ENCODE assay signal across 19 cellular contexts in the genomic region with DNA sequence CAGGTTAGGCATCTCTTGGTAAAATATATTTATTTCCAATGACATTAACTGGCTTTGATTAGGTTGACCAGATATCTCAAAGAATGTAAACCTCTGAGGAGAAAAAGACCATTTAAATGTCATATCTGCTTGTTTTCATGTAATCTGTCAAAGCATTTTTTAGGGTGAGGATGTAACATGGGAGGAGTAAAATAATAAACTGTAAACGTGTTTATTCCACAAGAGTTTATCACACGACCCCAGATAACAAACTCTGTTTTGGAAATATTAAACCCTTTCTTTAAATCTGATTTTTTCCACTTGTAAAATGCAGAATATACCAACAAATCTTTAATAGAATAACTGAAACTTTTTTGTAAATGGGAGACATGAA. TPM values are rescaled to one million over a fixed set of nuclear protein-coding genes. Genes with fewer than 3 reads are reported as not detected.
A peak's percentile ranks its signal among the peaks of the same experiment; 100 is the strongest.
DNase-seq lines count a peak whose midpoint lies in the region; ATAC-seq, FAIRE-seq and TF ChIP-seq lines count a peak whose summit lies in the region.
"Had no signal": no experiment of that assay in that cellular context is flagged by ENCODE, and none has a peak within 500 bp of the region (broad histone marks: within the 10 kb centered on the region; RNA-seq: fewer than 3 reads in every experiment).

No MANE protein-coding gene starts in this region.

- intact Hi-C loops in Calu3 (cut with micrococcal nuclease; ENCODE audit: unreplicated experiment) (no loop called here), body of pancreas (cut with DNase I) (no loop called here)

- H2AFZ ChIP-seq in keratinocyte (ENCODE audit: control insufficient read depth, low read length) = no peak overlapping the region

- dilution Hi-C loops in keratinocyte (cut with MboI; ENCODE audit: extremely low pct_ligation_motif_present, low sequenced_read_pairs) = no loop called here

- no peaks in the 10 kb centered on the region for H3K9me1 ChIP-seq in keratinocyte (ENCODE audit: control insufficient read depth, extremely low read depth, insufficient read depth, low read length)

- no peaks in the 10 kb centered on the region for H4K20me1 ChIP-seq in keratinocyte (ENCODE audit: control insufficient read depth, extremely low read depth, insufficient read depth, low read length)

- H3K9ac ChIP-seq in keratinocyte (ENCODE audit: control insufficient read depth, extremely low read depth, insufficient read depth, low read length) (peak overlapping the region; percentile 93), skeletal muscle satellite cell (ENCODE audit: low read depth, low read length) (peak overlapping the region; percentile 88)

- no peak for ATAC-seq in body of pancreas
- no peak for ATAC-seq in HG02885 (IDR thresholded peaks at IDR 0.05; ENCODE audit: poor library complexity, unreplicated experiment)
- ATAC-seq in HG02884 (IDR thresholded peaks at IDR 0.05; ENCODE audit: unreplicated experiment) = no peak
- ATAC-seq: GM12878, natural killer cell had no signal

- peak overlapping the region; percentile 87 for H3K27ac Mint-ChIP-seq in Calu3 (ENCODE audit: unreplicated experiment)
- H3K27ac Mint-ChIP-seq in T-helper 2 cell treated with Interferon-gamma antibody and Interleukin-4, amounts not matched to agents 5 μg/mL and 100 μg/mL, for 36 hours = no peak overlapping the region
- H3K27ac Mint-ChIP-seq: activated B cell treated with CpG ODN at 0.5 μM for 24 hours, natural killer cell had no signal

- H3K9me3 ChIP-seq in body of pancreas (no peaks in the 10 kb centered on the region), keratinocyte (ENCODE audit: control insufficient read depth, low read depth, low read length) (no peaks in the 10 kb centered on the region), skeletal muscle satellite cell (replicated peaks; ENCODE audit: low read length) (no peaks in the 10 kb centered on the region)
- H3K9me3 ChIP-seq: adrenal gland had no signal

- no peak for TF ChIP-seq POLR2A in body of pancreas (IDR thresholded peaks at IDR 0.05)

- no peak for FAIRE-seq in keratinocyte (lab: Jason Lieb, UNC)
- FAIRE-seq: GM12878 had no signal

- H3K27me3 ChIP-seq in body of pancreas (no peaks in the 10 kb centered on the region), keratinocyte (ENCODE audit: control insufficient read depth, extremely low read depth, insufficient read depth, low read length) (no peaks in the 10 kb centered on the region), skeletal muscle satellite cell (ENCODE audit: control insufficient read depth, insufficient read depth, low read length) (no peaks in the 10 kb centered on the region)
- H3K27me3 ChIP-seq: adrenal gland had no signal

- peak overlapping the region; percentile 79 for H3K4me3 Mint-ChIP-seq in Calu3 (ENCODE audit: low read depth, unreplicated experiment)
- no peak overlapping the region for H3K4me3 Mint-ChIP-seq in T-helper 2 cell treated with Interferon-gamma antibody and Interleukin-4, amounts not matched to agents 5 μg/mL and 100 μg/mL, for 36 hours
- H3K4me3 Mint-ChIP-seq: activated B cell treated with CpG ODN at 0.5 μM for 24 hours, natural killer cell had no signal

- CTCF ChIA-PET in Calu3 (lab: Charles Lee) = interaction anchor here (1.0 to 1.3 kb wide), 3 partner anchors 20 to 105 kb away, joined by 3 to 5 read pairs (median 3); no protein-coding TSS in a partner anchor

- H3K4me1 ChIP-seq in body of pancreas (peaks cover 62% of the 10 kb centered on the region), keratinocyte (ENCODE audit: control insufficient read depth, extremely low read depth, insufficient read depth, low read length) (peaks cover 63% of the 10 kb centered on the region), skeletal muscle satellite cell (ENCODE audit: control insufficient read depth, insufficient read depth, low read length) (peaks cover 67% of the 10 kb centered on the region)

- 15 to 17% methylated on average over 2 of the region's 2 CpGs for WGBS in body of pancreas, 2 donors

- DNase-seq in Calu3 (no peak), body of pancreas (no peak), keratinocyte (ENCODE audit: low read depth, low spot score) (no peak), kidney tubule cell (ENCODE audit: low spot score) (no peak)
- no peak for DNase-seq in T-helper 2 cell treated with Interferon-gamma antibody and Interleukin-4, amounts not matched to agents 5 μg/mL and 100 μg/mL, for 36 hours (ENCODE audit: low spot score)
- DNase-seq: activated B cell treated with CpG ODN at 0.5 μM for 24 hours; adrenal gland; AML-193; DMS79 treated with DMSO at 0.1 percent for 48 hours; effector memory CD4-positive, alpha-beta T cell; H7; natural killer cell; NCI-H1105 treated with DMSO at 0.1 percent for 48 hours; NCI-H526 treated with DMSO at 0.1 percent for 48 hours; stimulated activated CD8-positive, alpha-beta memory T cell treated with anti-CD3 and anti-CD28 coated beads, Interleukin-4, amount 100 ng/mL, for 48 hours had no signal

- peaks cover 84% of the 10 kb centered on the region for H3K36me3 Mint-ChIP-seq in Calu3 (ENCODE audit: insufficient read depth, unreplicated experiment)
- H3K36me3 Mint-ChIP-seq in T-helper 2 cell treated with Interferon-gamma antibody and Interleukin-4, amounts not matched to agents 5 μg/mL and 100 μg/mL, for 36 hours (ENCODE audit: low read depth) = no peaks in the 10 kb centered on the region
- H3K36me3 Mint-ChIP-seq: natural killer cell had no signal

- no peaks in the 10 kb centered on the region for H3K9me3 Mint-ChIP-seq in Calu3 (ENCODE audit: low read depth, unreplicated experiment)
- no peaks in the 10 kb centered on the region for H3K9me3 Mint-ChIP-seq in T-helper 2 cell treated with Interferon-gamma antibody and Interleukin-4, amounts not matched to agents 5 μg/mL and 100 μg/mL, for 36 hours
- H3K9me3 Mint-ChIP-seq: activated B cell treated with CpG ODN at 0.5 μM for 24 hours, natural killer cell had no signal

- H3K27ac ChIP-seq in body of pancreas (peak overlapping the region; percentile 86 to 99 (median 92)), keratinocyte (ENCODE audit: control insufficient read depth, insufficient read depth, low read length) (peak overlapping the region; percentile 96)

- peaks cover 52% of the 10 kb centered on the region for H3K4me1 Mint-ChIP-seq in Calu3 (ENCODE audit: low read depth, unreplicated experiment)
- no peaks in the 10 kb centered on the region for H3K4me1 Mint-ChIP-seq in T-helper 2 cell treated with Interferon-gamma antibody and Interleukin-4, amounts not matched to agents 5 μg/mL and 100 μg/mL, for 36 hours (ENCODE audit: low read depth)
- H3K4me1 Mint-ChIP-seq: activated B cell treated with CpG ODN at 0.5 μM for 24 hours had no signal

- H3K27me3 Mint-ChIP-seq in Calu3 (ENCODE audit: unreplicated experiment) = no peaks in the 10 kb centered on the region
- peaks cover 21% of the 10 kb centered on the region for H3K27me3 Mint-ChIP-seq in T-helper 2 cell treated with Interferon-gamma antibody and Interleukin-4, amounts not matched to agents 5 μg/mL and 100 μg/mL, for 36 hours (ENCODE audit: low read depth)

- TF ChIP-seq CTCF in Calu3 (IDR thresholded peaks at IDR 0.05; ENCODE audit: unreplicated experiment) (no peak), body of pancreas (IDR thresholded peaks at IDR 0.05) (no peak), keratinocyte (optimal IDR thresholded peaks at IDR 0.05 in 1 of 3, IDR thresholded peaks at IDR 0.05 in 1 of 3, conservative IDR thresholded peaks at IDR 0.05 in 1 of 3; ENCODE audit: extremely low read depth in 1 of 3, insufficient read depth in 2 of 3, low read length in 3 of 3) (no peak)

- peak overlapping the region; percentile 91 for H3K4me2 ChIP-seq in keratinocyte (ENCODE audit: control insufficient read depth, extremely low read depth, insufficient read depth, low read depth, low read length)
- H3K4me2 ChIP-seq in skeletal muscle satellite cell (ENCODE audit: low read length) = peak overlapping the region; percentile 78

- BruUV-seq in Calu3 (replicated peaks; lab: Mats Ljungman, UMichigan) = no TSS peak

- H3K79me2 ChIP-seq in keratinocyte (ENCODE audit: control insufficient read depth, insufficient read depth, low read length) = peaks cover 26% of the 10 kb centered on the region

- H3K36me3 ChIP-seq in body of pancreas (replicated peaks in 1 of 2; ENCODE audit: insufficient read depth in 1 of 2, low read depth in 2 of 2) = no peaks in the 10 kb centered on the region
- H3K36me3 ChIP-seq in keratinocyte (ENCODE audit: control insufficient read depth in 2 of 2, extremely low read depth in 1 of 2, insufficient read depth in 2 of 2, low read length in 2 of 2) = peaks cover 10 to 18% of the 10 kb centered on the region in 2 experiments
- peaks cover 30% of the 10 kb centered on the region for H3K36me3 ChIP-seq in skeletal muscle satellite cell (ENCODE audit: insufficient read depth, low read length)
- H3K36me3 ChIP-seq: adrenal gland had no signal

- H3K4me3 ChIP-seq in body of pancreas (peak overlapping the region in 1 of 2 donors; percentile 52), keratinocyte (ENCODE audit: control insufficient read depth in 2 of 3, extremely low read depth in 1 of 3, insufficient read depth in 2 of 3, low read depth in 1 of 3, low read length in 3 of 3) (peak overlapping the region; percentile 45 to 87 (median 65)), skeletal muscle satellite cell (ENCODE audit: low read length) (peak overlapping the region; percentile 70)
- H3K4me3 ChIP-seq: GM12878 had no signal

RNA-seq across cellular contexts. Expression of a gene that starts 1.6 kb away (rescaled TPM):
- total RNA-seq in Calu3 (2022) (919 and 981 TPM in 2 replicates), body of pancreas (100 to 1,000 TPM; 104 to 168 TPM)
- polyA plus RNA-seq in keratinocyte = 274 to 375 TPM (median 323 TPM) in 3 replicates
- polyA plus RNA-seq in keratinocyte (2011; ENCODE audit: low read depth) = 264 TPM
- polyA plus RNA-seq in keratinocyte (2011; cell fraction: cytosol; rRNA removed) = 180 and 240 TPM in 2 replicates
- polyA plus RNA-seq in keratinocyte (2011; cell fraction: nucleus; rRNA removed) = 579 and 691 TPM in 2 replicates
- 183 and 204 TPM in 2 replicates for polyA plus RNA-seq in keratinocyte (2012; ENCODE audit: low replicate concordance)
- polyA minus RNA-seq in keratinocyte = 72.1 to 465 TPM (median 388 TPM) in 3 replicates
- polyA minus RNA-seq in keratinocyte (2011; cell fraction: cytosol; rRNA and poly(A)+ RNA removed) = 143 TPM
- polyA minus RNA-seq in keratinocyte (2011; cell fraction: nucleus; rRNA and poly(A)+ RNA removed) = 351 and 501 TPM in 2 replicates
- total RNA-seq in skeletal muscle satellite cell (2012; rRNA removed) = 279 and 440 TPM in 2 replicates
- total RNA-seq: activated B cell treated with CpG ODN at 0.5 μM for 24 hours, natural killer cell had no signal

RNA-seq across cellular contexts. Expression of a gene that starts 42.4 kb away (rescaled TPM):
- total RNA-seq in Calu3 (2022) (0.21 TPM in 1 of 2 replicates, not detected in the other), body of pancreas (10 to 100 TPM in 1 of 2 donors, 1 to 10 TPM in 1; 7.9 to 13.2 TPM)
- polyA plus RNA-seq in keratinocyte = not detected in 3 replicates
- polyA plus RNA-seq in keratinocyte (2011; ENCODE audit: low read depth) = not detected
- not detected in 2 replicates for polyA plus RNA-seq in keratinocyte (2011; cell fraction: cytosol; rRNA removed)
- polyA plus RNA-seq in keratinocyte (2011; cell fraction: nucleus; rRNA removed) = not detected in 2 replicates
- not detected in 2 replicates for polyA plus RNA-seq in keratinocyte (2012; ENCODE audit: low replicate concordance)
- not detected in 3 replicates for polyA minus RNA-seq in keratinocyte
- polyA minus RNA-seq in keratinocyte (2011; cell fraction: cytosol; rRNA and poly(A)+ RNA removed) = not detected
- polyA minus RNA-seq in keratinocyte (2011; cell fraction: nucleus; rRNA and poly(A)+ RNA removed) = not detected in 2 replicates
- total RNA-seq in skeletal muscle satellite cell (2012; rRNA removed) = 0.51 TPM in 1 of 2 replicates, not detected in the other
- total RNA-seq: activated B cell treated with CpG ODN at 0.5 μM for 24 hours, GM12878, natural killer cell had no signal
